9 cellular contexts compared by ENCODE assay signal in the genomic region with DNA sequence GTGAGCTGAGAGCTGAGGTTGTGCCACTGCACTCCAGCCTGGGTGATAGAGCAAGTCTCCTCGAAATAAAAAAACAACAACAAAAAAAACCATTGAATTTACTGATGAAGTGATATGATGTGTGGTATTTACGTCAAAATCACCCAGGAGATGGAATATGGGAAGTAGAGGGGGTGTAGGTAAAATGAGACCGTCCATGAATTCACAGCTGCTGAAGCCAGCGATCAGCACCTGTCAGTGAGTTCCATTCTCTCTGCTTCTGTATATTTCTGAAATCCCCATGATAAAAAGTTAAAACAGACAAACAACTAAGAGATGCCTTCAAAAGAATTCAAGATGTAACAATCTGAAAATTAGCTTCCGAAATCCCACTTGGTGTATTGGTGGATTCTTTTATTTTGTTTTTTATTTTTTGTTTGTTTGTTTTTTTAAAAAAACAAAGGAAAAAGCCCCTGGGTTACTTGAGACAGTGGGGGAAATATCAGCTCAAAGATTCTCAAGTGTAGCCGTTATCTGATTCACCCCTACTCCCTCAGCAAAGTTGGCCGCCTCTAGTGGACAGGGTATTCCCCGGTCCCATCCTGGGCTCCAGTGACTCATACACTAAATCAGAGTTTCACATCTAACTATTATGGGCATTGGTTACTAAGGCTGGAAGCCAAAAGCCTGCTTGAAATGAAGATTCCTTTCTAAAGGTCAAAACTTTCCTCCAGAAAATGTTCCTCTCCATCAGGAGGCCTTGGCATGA.
DNase-seq lines count a peak whose midpoint lies in the region; ATAC-seq and TF ChIP-seq lines count a peak whose summit lies in the region.
"Had no signal": no experiment of that assay in that cellular context is flagged by ENCODE, and none has a peak within 500 bp of the region (broad histone marks: within the 10 kb centered on the region; RNA-seq: fewer than 3 reads in every experiment).

No MANE protein-coding gene starts in this region.

- peak in 1 of 2 donors; percentile 69 for DNase-seq in activated naive CD4-positive, alpha-beta T cell treated with anti-CD3 and anti-CD28 coated beads, Interleukin-2, amount 50 U/mL, for 72 hours (ENCODE audit: low spot score in 2 of 2)
- no peak for DNase-seq in activated naive CD4-positive, alpha-beta T cell treated with anti-CD3 and anti-CD28 coated beads, Interleukin-2, amount 10 ng/mL, durations not matched to agents 7 days and 5 days
- DNase-seq in RPMI8226, result peak; percentile 58
- peak; percentile 80 for DNase-seq in fibroblast of the aortic adventitia (ENCODE audit: low read depth)
- peak; percentile 72 for DNase-seq in ureter (ENCODE audit: low spot score)
- DNase-seq in central memory CD4-positive, alpha-beta T cell, result no peak
- DNase-seq in NCI-H69 (lab: John Stamatoyannopoulos, UW), result no peak

- no peak overlapping the region for H3K4me3 ChIP-seq in fibroblast of the aortic adventitia (ENCODE audit: low read depth, low read length)

- peak overlapping the region in 1 of 2 donors; percentile 88 for H3K27ac Mint-ChIP-seq in activated naive CD4-positive, alpha-beta T cell treated with anti-CD3 and anti-CD28 coated beads, Interleukin-2, amount 50 U/mL, for 72 hours
- no peak overlapping the region for H3K27ac Mint-ChIP-seq in activated naive CD4-positive, alpha-beta T cell treated with anti-CD3 and anti-CD28 coated beads, Interleukin-2, amount 10 ng/mL, durations not matched to agents 7 days and 5 days
- H3K27ac Mint-ChIP-seq: activated naive CD8-positive, alpha-beta T cell had no signal

- peak; percentile 77 to 99 for ATAC-seq in activated naive CD4-positive, alpha-beta T cell treated with anti-CD3 and anti-CD28 coated beads, Interleukin-2, amount 50 U/mL, for 72 hours
- ATAC-seq in HG02840 (IDR thresholded peaks at IDR 0.05; ENCODE audit: low FRiP score, unreplicated experiment), result peak; percentile 82

- peaks cover 19% of the 10 kb centered on the region for H3K4me1 Mint-ChIP-seq in activated naive CD4-positive, alpha-beta T cell treated with anti-CD3 and anti-CD28 coated beads, Interleukin-2, amount 10 ng/mL, durations not matched to agents 7 days and 5 days

- H3K4me3 Mint-ChIP-seq in activated naive CD4-positive, alpha-beta T cell treated with anti-CD3 and anti-CD28 coated beads, Interleukin-2, amount 10 ng/mL, durations not matched to agents 7 days and 5 days, result no peak overlapping the region
- H3K4me3 Mint-ChIP-seq: activated naive CD8-positive, alpha-beta T cell had no signal

- CTCF ChIA-PET in activated naive CD4-positive, alpha-beta T cell treated with anti-CD3 and anti-CD28 coated beads, Interleukin-2, amount 10 ng/mL, durations not matched to agents 7 days and 5 days (lab: Charles Lee), result interaction anchor here (0.6 to 1.0 kb wide), 2 partner anchors 13 to 58 kb away, joined by 3 read pairs; no protein-coding TSS in a partner anchor

- no peaks in the 10 kb centered on the region for H3K36me3 Mint-ChIP-seq in activated naive CD4-positive, alpha-beta T cell treated with anti-CD3 and anti-CD28 coated beads, Interleukin-2, amount 50 U/mL, for 72 hours
- no peaks in the 10 kb centered on the region for H3K36me3 Mint-ChIP-seq in activated naive CD4-positive, alpha-beta T cell treated with anti-CD3 and anti-CD28 coated beads, Interleukin-2, amount 10 ng/mL, durations not matched to agents 7 days and 5 days

- no peaks in the 10 kb centered on the region for H3K9me3 Mint-ChIP-seq in activated naive CD4-positive, alpha-beta T cell treated with anti-CD3 and anti-CD28 coated beads, Interleukin-2, amount 50 U/mL, for 72 hours
- H3K9me3 Mint-ChIP-seq in activated naive CD4-positive, alpha-beta T cell treated with anti-CD3 and anti-CD28 coated beads, Interleukin-2, amount 10 ng/mL, durations not matched to agents 7 days and 5 days, result no peaks in the 10 kb centered on the region

- H3K27me3 Mint-ChIP-seq in activated naive CD4-positive, alpha-beta T cell treated with anti-CD3 and anti-CD28 coated beads, Interleukin-2, amount 10 ng/mL, durations not matched to agents 7 days and 5 days, result peaks cover 17% of the 10 kb centered on the region
- H3K27me3 Mint-ChIP-seq: activated naive CD8-positive, alpha-beta T cell had no signal

- peak; percentile 34 for TF ChIP-seq CTCF in fibroblast of the aortic adventitia (IDR thresholded peaks at IDR 0.05; ENCODE audit: insufficient read depth, low read length)

Comparison
In these comparisons a context has a peak if more than half of its experiments do, and no peak if none do; other contexts are left out.
1. DNase-seq: peak in RPMI8226 (single experiment), fibroblast of the aortic adventitia (single experiment) and ureter (single experiment); none in activated naive CD4-positive, alpha-beta T cell treated with anti-CD3 and anti-CD28 coated beads, Interleukin-2, amount 10 ng/mL, durations not matched to agents 7 days and 5 days (single experiment), central memory CD4-positive, alpha-beta T cell (single experiment) and NCI-H69 (single experiment).